Comparison of ENCODE assay signal across 32 cellular contexts in the genomic region with DNA sequence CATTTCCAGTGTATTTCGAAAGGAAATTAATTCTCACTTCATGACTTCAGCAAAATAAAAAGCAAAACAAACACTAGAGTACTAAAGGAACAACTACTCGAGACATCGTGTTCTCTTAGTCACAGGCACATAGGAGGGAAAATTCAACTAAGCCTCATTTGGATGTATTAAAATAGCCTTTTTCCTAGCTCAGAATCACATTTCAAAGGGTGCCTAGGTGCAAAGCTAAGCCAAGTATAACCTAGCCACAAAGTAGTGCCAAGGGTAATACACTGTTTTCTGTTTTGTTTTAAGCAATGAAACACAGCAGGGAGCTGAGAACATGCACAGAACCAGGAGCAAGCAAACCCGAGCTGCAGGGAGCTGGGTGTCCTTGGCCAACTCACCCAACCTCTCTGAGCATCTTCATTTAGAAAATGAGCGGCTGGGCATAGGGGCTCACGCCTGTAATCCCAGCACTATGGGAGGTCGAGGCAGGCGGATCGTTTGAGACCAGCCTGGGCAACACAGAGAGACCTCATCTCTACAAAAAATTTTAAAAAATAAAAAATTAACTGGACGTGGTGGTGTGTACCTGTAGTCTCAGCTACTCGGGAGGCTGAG. TPM values are rescaled to one million over a fixed set of nuclear protein-coding genes. Genes with fewer than 3 reads are reported as not detected.
DNase-seq lines count a peak whose midpoint lies in the region; ATAC-seq, FAIRE-seq and TF ChIP-seq lines count a peak whose summit lies in the region.
"Had no signal": no experiment of that assay in that cellular context is flagged by ENCODE, and none has a peak within 500 bp of the region (broad histone marks: within the 10 kb centered on the region; RNA-seq: fewer than 3 reads in every experiment).

No MANE protein-coding gene starts in this region.

- no peak overlapping the region for H3K4me2 ChIP-seq in endothelial cell of umbilical vein (ENCODE audit: insufficient read depth, low read length)

- WGBS in right cardiac atrium = 90% methylated on average over 11 of the region's 11 CpGs
- WGBS in aorta, 2 donors = 53 to 54% methylated on average over 11 of the region's 11 CpGs

- no TSS peak for BruUV-seq in endothelial cell of umbilical vein (replicated peaks; lab: Mats Ljungman, UMichigan)

- H3K36me3 ChIP-seq in endothelial cell of umbilical vein (ENCODE audit: control insufficient read depth in 2 of 2, extremely low read depth in 1 of 2, insufficient read depth in 2 of 2, low read length in 2 of 2) = no peaks in the 10 kb centered on the region
- no peaks in the 10 kb centered on the region for H3K36me3 ChIP-seq in aorta (ENCODE audit: control insufficient read depth in 1 of 2, insufficient read depth in 2 of 2, low read length in 1 of 2)
- no peaks in the 10 kb centered on the region for H3K36me3 ChIP-seq in brain microvascular endothelial cell (replicated peaks)
- H3K36me3 ChIP-seq: neutrophil had no signal

- no peak for TF ChIP-seq CTCF in endothelial cell of umbilical vein (IDR thresholded peaks at IDR 0.05; ENCODE audit: extremely low read depth in 1 of 2, insufficient read depth in 1 of 2, low read depth in 1 of 2, low read length in 2 of 2)
- TF ChIP-seq CTCF in osteocyte (IDR thresholded peaks at IDR 0.05) = no peak
- no peak for TF ChIP-seq CTCF in brain microvascular endothelial cell (IDR thresholded peaks at IDR 0.05; ENCODE audit: low read depth, low read length, missing control alignments)

- no peaks in the 10 kb centered on the region for H4K20me1 ChIP-seq in endothelial cell of umbilical vein (replicated peaks; ENCODE audit: control insufficient read depth, extremely low read depth, insufficient read depth, low read length)

- no peaks in the 10 kb centered on the region for H3K79me2 ChIP-seq in endothelial cell of umbilical vein (ENCODE audit: control insufficient read depth, insufficient read depth, low read length)

- CTCF ChIA-PET in endothelial cell of umbilical vein (lab: Charles Lee) = interaction anchor here (0.8 to 14.3 kb wide), 4 partner anchors 12 to 353 kb away, joined by 4 to 247 read pairs (median 35); no protein-coding TSS in a partner anchor

- intact Hi-C loops in right cardiac atrium (cut with DNase I) = loop anchor here in 1 of 4 donors (5.0 kb wide), 1 partner anchor 643 kb away; no protein-coding TSS in a partner anchor
- intact Hi-C loops in cardiac septum (cut with DNase I) = no loop called here
- intact Hi-C loops in endothelial cell of umbilical vein (cut with micrococcal nuclease) = no loop called here
- intact Hi-C loops in aorta (cut with DNase I) = loop anchor here (1.0 to 10.0 kb wide), 2 partner anchors 102 to 626 kb away; no protein-coding TSS in a partner anchor

- H3K27me3 ChIP-seq in right cardiac atrium (ENCODE audit: control insufficient read depth, insufficient read depth) (no peaks in the 10 kb centered on the region), endothelial cell of umbilical vein (ENCODE audit: control insufficient read depth in 2 of 2, insufficient read depth in 2 of 2, low read length in 2 of 2) (no peaks in the 10 kb centered on the region), aorta (ENCODE audit: control insufficient read depth in 1 of 2, insufficient read depth in 2 of 2, low read length in 1 of 2) (no peaks in the 10 kb centered on the region), brain microvascular endothelial cell (replicated peaks) (no peaks in the 10 kb centered on the region)
- H3K27me3 ChIP-seq: neutrophil had no signal

- no peak overlapping the region for H3K4me3 Mint-ChIP-seq in osteocyte (ENCODE audit: unreplicated experiment)
- H3K4me3 Mint-ChIP-seq: activated B cell treated with CpG ODN at 0.5 μM for 24 hours; activated naive CD8-positive, alpha-beta T cell treated with anti-CD3 and anti-CD28 coated beads for 36 hours; activated T-cell treated with anti-CD3 and anti-CD28 coated beads, Interleukin-2, amount 50 U/mL, for 24 hours; CD4-positive, CD25-positive, alpha-beta regulatory T cell; naive thymus-derived CD4-positive, alpha-beta T cell had no signal

- in situ Hi-C loops in brain microvascular endothelial cell (cut with HindIII; ENCODE audit: low pct_ligation_motif_present, low sequenced_read_pairs) = no loop called here

- POLR2A ChIA-PET in endothelial cell of umbilical vein (lab: Charles Lee) = interaction anchor here (0.6 kb wide), 1 partner anchor 30 kb away, joined by 3 read pairs; no protein-coding TSS in a partner anchor

- no peak overlapping the region for H3K27ac ChIP-seq in right cardiac atrium (ENCODE audit: low read length)
- H3K27ac ChIP-seq in endothelial cell of umbilical vein (ENCODE audit: insufficient read depth, low read depth, low read length) = no peak overlapping the region
- H3K27ac ChIP-seq in aorta (ENCODE audit: low read depth in 1 of 2, low read length in 2 of 2) = peak overlapping the region in 1 of 2 donors; percentile 80
- no peak overlapping the region for H3K27ac ChIP-seq in brain microvascular endothelial cell
- H3K27ac ChIP-seq: neutrophil had no signal

- ATAC-seq in right cardiac atrium (peak; percentile 31 to 75), aorta (ENCODE audit: low FRiP score) (peak; percentile 80), GM21786 (IDR thresholded peaks at IDR 0.05; ENCODE audit: unreplicated experiment) (no peak)
- ATAC-seq: left ventricle myocardium superior; naive thymus-derived CD4-positive, alpha-beta T cell; PC-3 had no signal

- dilution Hi-C loops in endothelial cell of umbilical vein (cut with MboI; ENCODE audit: extremely low pct_ligation_motif_present, low sequenced_read_pairs) = no loop called here

- H3K4me3 ChIP-seq in right cardiac atrium (ENCODE audit: low read length) (no peak overlapping the region), endothelial cell of umbilical vein (replicated peaks in 1 of 3; ENCODE audit: insufficient read depth in 1 of 3, low read depth in 1 of 3, low read length in 3 of 3) (no peak overlapping the region), aorta (ENCODE audit: low read length in 2 of 2) (no peak overlapping the region), brain microvascular endothelial cell (ENCODE audit: low read depth, low read length) (no peak overlapping the region)

- no peak for DNase-seq in right cardiac atrium
- DNase-seq in cardiac septum (ENCODE audit: low spot score) = no peak
- DNase-seq in endothelial cell of umbilical vein (ENCODE audit: low read depth, low spot score) = no peak
- peak; percentile 36 for DNase-seq in osteocyte (ENCODE audit: extremely low spot score, unreplicated experiment)
- DNase-seq in aorta = no peak
- DNase-seq in brain microvascular endothelial cell = no peak
- DNase-seq in GM12891 (ENCODE audit: insufficient read length, low spot score) = no peak
- DNase-seq: 8988T; activated B cell treated with CpG ODN at 0.5 μM for 24 hours; activated gamma-delta T cell; activated naive CD8-positive, alpha-beta T cell treated with anti-CD3 and anti-CD28 coated beads for 36 hours; activated T-cell treated with anti-CD3 and anti-CD28 coated beads, Interleukin-2, amount 50 U/mL, for 24 hours; CD4-positive, CD25-positive, alpha-beta regulatory T cell; cerebellar nuclear complex; islet precursor cell; KBM-7; left ventricle myocardium superior; naive thymus-derived CD4-positive, alpha-beta T cell; NCI-H1417; NCI-H2029 treated with DMSO at 0.1 percent for 48 hours; NCI-H526 treated with DMSO at 0.1 percent for 48 hours; PC-3; stimulated activated CD4-positive, alpha-beta T cell treated with anti-CD3 and anti-CD28 coated beads, Interleukin-15, amount 100 ng/mL, for 24 hours; stimulated activated CD4-positive, alpha-beta T cell treated with anti-CD3 and anti-CD28 coated beads, Interleukin-4, amount 100 ng/mL, for 4 hours had no signal

- no peaks in the 10 kb centered on the region for H3K27me3 Mint-ChIP-seq in osteocyte (ENCODE audit: unreplicated experiment)
- H3K27me3 Mint-ChIP-seq: activated T-cell treated with anti-CD3 and anti-CD28 coated beads, Interleukin-2, amount 50 U/mL, for 24 hours had no signal

- peak overlapping the region; percentile 51 for H3K27ac Mint-ChIP-seq in osteocyte (ENCODE audit: unreplicated experiment)
- H3K27ac Mint-ChIP-seq: activated B cell treated with CpG ODN at 0.5 μM for 24 hours; activated naive CD8-positive, alpha-beta T cell treated with anti-CD3 and anti-CD28 coated beads for 36 hours; activated T-cell treated with anti-CD3 and anti-CD28 coated beads, Interleukin-2, amount 50 U/mL, for 24 hours; CD4-positive, CD25-positive, alpha-beta regulatory T cell; naive thymus-derived CD4-positive, alpha-beta T cell had no signal

- H3K4me1 Mint-ChIP-seq in osteocyte (ENCODE audit: unreplicated experiment) = peaks cover 47% of the 10 kb centered on the region
- H3K4me1 Mint-ChIP-seq: activated naive CD8-positive, alpha-beta T cell treated with anti-CD3 and anti-CD28 coated beads for 36 hours had no signal

- H3K9me1 ChIP-seq in endothelial cell of umbilical vein (replicated peaks; ENCODE audit: control insufficient read depth, extremely low read depth, insufficient read depth, low read length) = no peaks in the 10 kb centered on the region

- H2AFZ ChIP-seq in endothelial cell of umbilical vein (ENCODE audit: low read depth, low read length) = no peak overlapping the region

- no peaks in the 10 kb centered on the region for H3K9me3 Mint-ChIP-seq in osteocyte (ENCODE audit: unreplicated experiment)
- H3K9me3 Mint-ChIP-seq: activated B cell treated with CpG ODN at 0.5 μM for 24 hours; activated naive CD8-positive, alpha-beta T cell treated with anti-CD3 and anti-CD28 coated beads for 36 hours; activated T-cell treated with anti-CD3 and anti-CD28 coated beads, Interleukin-2, amount 50 U/mL, for 24 hours; CD4-positive, CD25-positive, alpha-beta regulatory T cell; naive thymus-derived CD4-positive, alpha-beta T cell had no signal

- TF ChIP-seq POLR2A in endothelial cell of umbilical vein (IDR thresholded peaks at IDR 0.05; ENCODE audit: low read depth, low read length) (no peak), GM12891 (IDR thresholded peaks at IDR 0.05; ENCODE audit: low read depth, low read length) (no peak)

- no peak overlapping the region for H3K9ac ChIP-seq in endothelial cell of umbilical vein (replicated peaks; ENCODE audit: extremely low read depth, insufficient read depth, low read length)

- H3K4me1 ChIP-seq in right cardiac atrium (ENCODE audit: control insufficient read depth, insufficient read depth, low read length) (no peaks in the 10 kb centered on the region), endothelial cell of umbilical vein (ENCODE audit: control insufficient read depth, extremely low read depth, insufficient read depth, low read length) (peaks cover 31% of the 10 kb centered on the region), aorta (ENCODE audit: control insufficient read depth in 1 of 2, insufficient read depth in 2 of 2, low read length in 2 of 2) (peaks cover 8% of the 10 kb centered on the region in 2 donors)

- FAIRE-seq in endothelial cell of umbilical vein (lab: Jason Lieb, UNC) = peak; percentile 31
- FAIRE-seq in GM12891 (lab: Jason Lieb, UNC) = no peak
- FAIRE-seq: D721Med had no signal

- H3K36me3 Mint-ChIP-seq in osteocyte (ENCODE audit: unreplicated experiment) = no peaks in the 10 kb centered on the region
- H3K36me3 Mint-ChIP-seq: activated naive CD8-positive, alpha-beta T cell treated with anti-CD3 and anti-CD28 coated beads for 36 hours; CD4-positive, CD25-positive, alpha-beta regulatory T cell; naive thymus-derived CD4-positive, alpha-beta T cell had no signal

- no peaks in the 10 kb centered on the region for H3K9me3 ChIP-seq in right cardiac atrium (ENCODE audit: control insufficient read depth, low read length)
- H3K9me3 ChIP-seq in endothelial cell of umbilical vein (replicated peaks; ENCODE audit: control insufficient read depth, insufficient read depth, low read length) = no peaks in the 10 kb centered on the region
- no peaks in the 10 kb centered on the region for H3K9me3 ChIP-seq in aorta (ENCODE audit: control insufficient read depth, low read length)
- H3K9me3 ChIP-seq: neutrophil had no signal

RNA-seq across cellular contexts. Expression of a gene that starts 26.6 kb away (rescaled TPM):
- total RNA-seq in right cardiac atrium = 10 to 100 TPM; 22.1 to 24.8 (median 23.5) TPM
- polyA plus RNA-seq in right cardiac atrium = 28.9 TPM
- 19.0 TPM for total RNA-seq in cardiac septum
- total RNA-seq in endothelial cell of umbilical vein = 52.8 and 56.4 TPM in 2 replicates
- 53.2 and 55.6 TPM in 2 replicates for polyA plus RNA-seq in endothelial cell of umbilical vein
- polyA plus RNA-seq in endothelial cell of umbilical vein (2011; cell fraction: cytosol; rRNA removed) = 52.3 and 55.4 TPM in 2 replicates
- 144 and 145 TPM in 2 replicates for polyA plus RNA-seq in endothelial cell of umbilical vein (2011; cell fraction: nucleus; rRNA removed)
- 70.2 and 83.7 TPM in 2 replicates for polyA plus RNA-seq in endothelial cell of umbilical vein (2012)
- polyA minus RNA-seq in endothelial cell of umbilical vein = 67.8 and 75.5 TPM in 2 replicates
- 35.9 TPM for polyA minus RNA-seq in endothelial cell of umbilical vein (2011; cell fraction: cytosol; rRNA and poly(A)+ RNA removed)
- polyA minus RNA-seq in endothelial cell of umbilical vein (2011; cell fraction: nucleus; rRNA and poly(A)+ RNA removed) = 101 and 113 TPM in 2 replicates
- 57.5 and 66.6 TPM in 2 replicates for total RNA-seq in osteocyte
- total RNA-seq in aorta = 10 to 100 TPM; 27.7 to 32.1 TPM
- polyA plus RNA-seq in aorta = 10 to 100 TPM; 29.4 to 53.1 TPM
- polyA plus RNA-seq in GM12891 (2012; ENCODE audit: low read depth, missing spikeins) = 58.9 TPM

RNA-seq across cellular contexts. Expression of a gene that starts 29.8 kb away (rescaled TPM):
- total RNA-seq in right cardiac atrium (under 1 TPM; 0.39 to 0.69 (median 0.43) TPM), cardiac septum (6.3 TPM), endothelial cell of umbilical vein (not detected in 2 replicates), osteocyte (not detected in 2 replicates), aorta (not detected)
- polyA plus RNA-seq in right cardiac atrium (1.7 TPM), endothelial cell of umbilical vein (0.04 TPM in 1 of 2 replicates, not detected in the other), aorta (not detected)
- polyA plus RNA-seq in endothelial cell of umbilical vein (2011; cell fraction: cytosol; rRNA removed) = not detected in 2 replicates
- 0.14 TPM in 1 of 2 replicates, not detected in the other for polyA plus RNA-seq in endothelial cell of umbilical vein (2011; cell fraction: nucleus; rRNA removed)
- polyA plus RNA-seq in endothelial cell of umbilical vein (2012) = 0.14 TPM in 1 of 2 replicates, not detected in the other
- polyA minus RNA-seq in endothelial cell of umbilical vein = not detected in 2 replicates
- not detected for polyA minus RNA-seq in endothelial cell of umbilical vein (2011; cell fraction: cytosol; rRNA and poly(A)+ RNA removed)
- not detected in 2 replicates for polyA minus RNA-seq in endothelial cell of umbilical vein (2011; cell fraction: nucleus; rRNA and poly(A)+ RNA removed)
- polyA plus RNA-seq in GM12891 (2012; ENCODE audit: low read depth, missing spikeins) = not detected
- total RNA-seq: activated B cell treated with CpG ODN at 0.5 μM for 24 hours; activated naive CD8-positive, alpha-beta T cell treated with anti-CD3 and anti-CD28 coated beads for 36 hours; CD4-positive, CD25-positive, alpha-beta regulatory T cell; glomerular endothelial cell; H4; naive thymus-derived CD4-positive, alpha-beta T cell; PC-3; posterior vena cava; T-helper 1 cell treated with Interleukin-12 subunit alpha and Interleukin-12 subunit beta and Interleukin-4 antibody, amounts not matched to agents 30 ng/mL and 1 ng/mL, for 36 hours; ureter had no signal
- polyA plus RNA-seq: CD4-positive, CD25-positive, alpha-beta regulatory T cell; naive thymus-derived CD4-positive, alpha-beta T cell had no signal

Comparison
In these comparisons a context has a peak if more than half of its experiments do, and no peak if none do; other contexts are left out.
1. intact Hi-C loops: an anchor here in aorta (1.0 to 10.0 kb wide); none called in cardiac septum and endothelial cell of umbilical vein.